10 cellular contexts compared by ENCODE assay signal in genomic region chr13:39876258-39876657, GRCh38.
DNase-seq lines count a peak whose midpoint lies in the region; ATAC-seq, FAIRE-seq and TF ChIP-seq lines count a peak whose summit lies in the region.
"Had no signal": no experiment of that assay in that cellular context is flagged by ENCODE, and none has a peak within 500 bp of the region (broad histone marks: within the 10 kb centered on the region; RNA-seq: fewer than 3 reads in every experiment).

No MANE protein-coding gene starts in this region.

- TF ChIP-seq EP300 in upper lobe of left lung (IDR thresholded peaks at IDR 0.05) = no peak

- no peak overlapping the region for H3K27ac ChIP-seq in upper lobe of left lung

- no peak for FAIRE-seq in GM12891 (lab: Jason Lieb, UNC)

- in situ Hi-C loops in ACHN (cut with HindIII; ENCODE audit: low pct_ligation_motif_present, low pct_unique_long_range_greater_than_20kb, low sequenced_read_pairs) = no loop called here

- H3K36me3 ChIP-seq in upper lobe of left lung = no peaks in the 10 kb centered on the region

- no peaks in the 10 kb centered on the region for H3K27me3 ChIP-seq in upper lobe of left lung

- DNase-seq in ACHN (peak; percentile 9), HK-2 (ENCODE audit: unreplicated experiment) (peak; percentile 9), amniotic epithelial cell (ENCODE audit: low read depth) (peak; percentile 94), hepatic stellate cell (ENCODE audit: low spot score) (peak; percentile 60), NCI-H2196 (lab: John Stamatoyannopoulos, UW; ENCODE audit: unreplicated experiment) (no peak), GM12891 (ENCODE audit: insufficient read length, low spot score) (no peak), upper lobe of left lung (no peak)
- DNase-seq: C1 segment of cervical spinal cord had no signal

- 92 to 95% methylated on average over 3 of the region's 3 CpGs for WGBS in upper lobe of left lung, 2 donors

- TF ChIP-seq POLR2A in GM12891 (IDR thresholded peaks at IDR 0.05; ENCODE audit: low read depth, low read length) (no peak), upper lobe of left lung (IDR thresholded peaks at IDR 0.05) (no peak)

- TF ChIP-seq CTCF in upper lobe of left lung (IDR thresholded peaks at IDR 0.05) = no peak

- no peaks in the 10 kb centered on the region for H3K9me3 ChIP-seq in upper lobe of left lung

- no peak overlapping the region for H3K4me3 ChIP-seq in upper lobe of left lung

- no peak for ATAC-seq in HG02938 (IDR thresholded peaks at IDR 0.05; ENCODE audit: unreplicated experiment)
- no peak for ATAC-seq in upper lobe of left lung (ENCODE audit: low FRiP score in 2 of 2)
- ATAC-seq: natural killer cell treated with Interleukin-12 subunit alpha and Interleukin-12 subunit beta and Interleukin-15 and Interleukin-18, amount 100 ng/mL, for 72 hours had no signal

- peaks cover 0 to 5% (median 0%) of the 10 kb centered on the region in 4 donors for H3K4me1 ChIP-seq in upper lobe of left lung

TF ChIP-seq in GM12891, 5 proteins besides CTCF, POLR2A, EP300 and RAD21:
- TF ChIP-seq POLR2AphosphoS5 (IDR thresholded peaks at IDR 0.05; ENCODE audit: low read depth, low read length) (no peak), SPI1 (IDR thresholded peaks at IDR 0.05; ENCODE audit: low read depth, low read length) (no peak), PAX5 (IDR thresholded peaks at IDR 0.05; ENCODE audit: insufficient read depth, low read length, severe bottlenecking) (no peak), POU2F2 (IDR thresholded peaks at IDR 0.05; ENCODE audit: low read depth, low read length) (no peak), TAF1 (IDR thresholded peaks at IDR 0.05; ENCODE audit: low read depth, low read length) (no peak)

Comparison
In these comparisons a context has a peak if more than half of its experiments do, and no peak if none do; other contexts are left out.
1. DNase-seq: peak in ACHN (single experiment), HK-2 (single experiment), amniotic epithelial cell (single experiment) and hepatic stellate cell (single experiment); none in NCI-H2196 (single experiment), GM12891 (single experiment) and upper lobe of left lung (0 of 2).